Comparison of ENCODE assay signal across 8 cellular contexts in genomic region chr17:48546924-48547838, GRCh38. TPM values are rescaled to one million over a fixed set of nuclear protein-coding genes. Genes with fewer than 3 reads are reported as not detected.
DNase-seq lines count a peak whose midpoint lies in the region; ATAC-seq, FAIRE-seq and TF ChIP-seq lines count a peak whose summit lies in the region.

No MANE protein-coding gene starts in this region.

- no peak for ATAC-seq in activated CD8-positive, alpha-beta T cell treated with anti-CD3 and anti-CD28 coated beads for 36 hours

- H3K27ac Mint-ChIP-seq in activated naive CD4-positive, alpha-beta T cell treated with anti-CD3 and anti-CD28 coated beads, Interleukin-2, amount 10 ng/mL, durations not matched to agents 7 days and 5 days: peak overlapping the region; percentile 90
- peak overlapping the region; percentile 73 for H3K27ac Mint-ChIP-seq in activated CD8-positive, alpha-beta T cell treated with anti-CD3 and anti-CD28 coated beads for 36 hours
- H3K27ac Mint-ChIP-seq in type B pancreatic cell: peak overlapping the region; percentile 95

- peaks cover 67% of the 10 kb centered on the region for H3K27me3 Mint-ChIP-seq in activated naive CD4-positive, alpha-beta T cell treated with anti-CD3 and anti-CD28 coated beads, Interleukin-2, amount 10 ng/mL, durations not matched to agents 7 days and 5 days
- peaks cover 1% of the 10 kb centered on the region for H3K27me3 Mint-ChIP-seq in activated CD8-positive, alpha-beta T cell treated with anti-CD3 and anti-CD28 coated beads for 36 hours
- peaks cover 61% of the 10 kb centered on the region for H3K27me3 Mint-ChIP-seq in type B pancreatic cell

- POLR2A ChIA-PET in activated CD8-positive, alpha-beta T cell treated with anti-CD3 and anti-CD28 coated beads for 36 hours (lab: Charles Lee): interaction anchor here (1.0 to 1.4 kb wide), 3 partner anchors 9 to 36 kb away, joined by 3 to 4 read pairs (median 3); no protein-coding TSS in a partner anchor

- TF ChIP-seq CTCF in activated CD8-positive, alpha-beta T cell treated with anti-CD3 and anti-CD28 coated beads for 36 hours (IDR thresholded peaks at IDR 0.05): no peak
- TF ChIP-seq CTCF in kidney (IDR thresholded peaks at IDR 0.05; ENCODE audit: borderline replicate concordance, extremely low read depth, insufficient read depth): no peak
- TF ChIP-seq CTCF in type B pancreatic cell (conservative IDR thresholded peaks at IDR 0.05): no peak

- peaks cover 11% of the 10 kb centered on the region for H3K36me3 Mint-ChIP-seq in activated naive CD4-positive, alpha-beta T cell treated with anti-CD3 and anti-CD28 coated beads, Interleukin-2, amount 10 ng/mL, durations not matched to agents 7 days and 5 days
- peaks cover 6% of the 10 kb centered on the region for H3K36me3 Mint-ChIP-seq in activated CD8-positive, alpha-beta T cell treated with anti-CD3 and anti-CD28 coated beads for 36 hours (ENCODE audit: low read depth)
- H3K36me3 Mint-ChIP-seq in type B pancreatic cell: peaks cover 20% of the 10 kb centered on the region

- intact Hi-C loops in activated CD8-positive, alpha-beta T cell treated with anti-CD3 and anti-CD28 coated beads for 36 hours (cut with micrococcal nuclease): no loop called here
- intact Hi-C loops in kidney (cut with DNase I): no loop called here

- CTCF ChIA-PET in activated naive CD4-positive, alpha-beta T cell treated with anti-CD3 and anti-CD28 coated beads, Interleukin-2, amount 10 ng/mL, durations not matched to agents 7 days and 5 days (lab: Charles Lee): interaction anchor here (0.6 to 2.1 kb wide), 3 partner anchors 14 to 55 kb away, joined by 3 to 11 read pairs (median 3); no protein-coding TSS in a partner anchor
- CTCF ChIA-PET in activated CD8-positive, alpha-beta T cell treated with anti-CD3 and anti-CD28 coated beads for 36 hours (lab: Charles Lee): interaction anchor here (0.6 to 1.8 kb wide), 10 partner anchors 8 to 212 kb away, joined by 3 to 6 read pairs (median 4); no protein-coding TSS in a partner anchor

- no peaks in the 10 kb centered on the region for H3K9me3 Mint-ChIP-seq in activated naive CD4-positive, alpha-beta T cell treated with anti-CD3 and anti-CD28 coated beads, Interleukin-2, amount 10 ng/mL, durations not matched to agents 7 days and 5 days
- no peaks in the 10 kb centered on the region for H3K9me3 Mint-ChIP-seq in activated CD8-positive, alpha-beta T cell treated with anti-CD3 and anti-CD28 coated beads for 36 hours
- H3K9me3 Mint-ChIP-seq in type B pancreatic cell: no peaks in the 10 kb centered on the region

- peaks cover 27% of the 10 kb centered on the region in 2 donors for H3K4me1 ChIP-seq in kidney (ENCODE audit: control insufficient read depth in 1 of 2, insufficient read depth in 1 of 2, low read depth in 1 of 2, low read length in 2 of 2)

- H3K36me3 ChIP-seq in kidney (ENCODE audit: control insufficient read depth in 1 of 2, insufficient read depth in 2 of 2, low read length in 2 of 2): peaks cover 0 to 3% of the 10 kb centered on the region in 2 donors

- DNase-seq in activated naive CD4-positive, alpha-beta T cell treated with anti-CD3 and anti-CD28 coated beads, Interleukin-2, amount 10 ng/mL, durations not matched to agents 7 days and 5 days: peak; percentile 28
- no peak for DNase-seq in activated naive CD4-positive, alpha-beta T cell treated with anti-CD3 and anti-CD28 coated beads, Interleukin-2, amount 50 U/mL, for 16 hours
- DNase-seq in activated CD8-positive, alpha-beta T cell treated with anti-CD3 and anti-CD28 coated beads for 36 hours: peak; percentile 34
- DNase-seq in kidney (no peak), type B pancreatic cell (ENCODE audit: extremely low spot score, unreplicated experiment) (no peak), MV-4-11 (lab: John Stamatoyannopoulos, UW) (no peak), dermis blood vessel endothelial cell (no peak), HK-2 (ENCODE audit: unreplicated experiment) (no peak)

- peak overlapping the region; percentile 17 to 53 for H3K9ac ChIP-seq in kidney (ENCODE audit: low read length in 2 of 2)

- FAIRE-seq in kidney (lab: Jason Lieb, UNC): no peak

- peak overlapping the region in 1 of 2 donors; percentile 45 for H3K4me3 ChIP-seq in kidney (ENCODE audit: low read length in 2 of 2)

- peaks cover 56% of the 10 kb centered on the region for H3K4me1 Mint-ChIP-seq in activated naive CD4-positive, alpha-beta T cell treated with anti-CD3 and anti-CD28 coated beads, Interleukin-2, amount 10 ng/mL, durations not matched to agents 7 days and 5 days
- peaks cover 29% of the 10 kb centered on the region for H3K4me1 Mint-ChIP-seq in activated CD8-positive, alpha-beta T cell treated with anti-CD3 and anti-CD28 coated beads for 36 hours (ENCODE audit: low read depth)
- peaks cover 58% of the 10 kb centered on the region for H3K4me1 Mint-ChIP-seq in type B pancreatic cell (ENCODE audit: unreplicated experiment)

- peak overlapping the region; percentile 100 for H3K4me3 Mint-ChIP-seq in activated naive CD4-positive, alpha-beta T cell treated with anti-CD3 and anti-CD28 coated beads, Interleukin-2, amount 10 ng/mL, durations not matched to agents 7 days and 5 days
- H3K4me3 Mint-ChIP-seq in activated CD8-positive, alpha-beta T cell treated with anti-CD3 and anti-CD28 coated beads for 36 hours: peak overlapping the region; percentile 43
- peak overlapping the region; percentile 98 for H3K4me3 Mint-ChIP-seq in type B pancreatic cell

- peak overlapping the region; percentile 66 to 87 for H3K27ac ChIP-seq in kidney (ENCODE audit: low read depth in 2 of 2, low read length in 2 of 2)

- no peaks in the 10 kb centered on the region for H3K9me3 ChIP-seq in kidney (ENCODE audit: control insufficient read depth in 1 of 2, low read length in 2 of 2)

RNA-seq across cellular contexts. Expression of gene HOXB2, which starts 2.3 kb away (rescaled TPM):
- 10 to 100 TPM; 12.6 to 13.0 TPM for total RNA-seq in activated CD8-positive, alpha-beta T cell treated with anti-CD3 and anti-CD28 coated beads for 36 hours
- total RNA-seq in kidney (61.9 TPM), type B pancreatic cell (ENCODE audit: low replicate concordance) (35.6 and 36.5 TPM in 2 replicates), dermis blood vessel endothelial cell (4.8 and 5.2 TPM in 2 replicates)
- polyA plus RNA-seq in kidney (ENCODE audit: insufficient read depth, low read depth, low replicate concordance): 30.7 TPM

RNA-seq across cellular contexts. Expression of gene HOXB1, which starts 16.4 kb away (rescaled TPM):
- not detected for total RNA-seq in activated CD8-positive, alpha-beta T cell treated with anti-CD3 and anti-CD28 coated beads for 36 hours
- total RNA-seq in kidney (not detected), type B pancreatic cell (ENCODE audit: low replicate concordance) (0.29 and 0.79 TPM in 2 replicates), dermis blood vessel endothelial cell (not detected in 2 replicates)
- polyA plus RNA-seq in kidney (ENCODE audit: insufficient read depth, low read depth, low replicate concordance): not detected

RNA-seq across cellular contexts. Expression of gene HOXB4, which starts 31.0 kb away (rescaled TPM):
- 1 to 10 TPM; 1.7 to 2.0 TPM for total RNA-seq in activated CD8-positive, alpha-beta T cell treated with anti-CD3 and anti-CD28 coated beads for 36 hours
- total RNA-seq in kidney (22.6 TPM), type B pancreatic cell (ENCODE audit: low replicate concordance) (14.8 and 27.0 TPM in 2 replicates), dermis blood vessel endothelial cell (2.7 and 3.2 TPM in 2 replicates)
- polyA plus RNA-seq in kidney (ENCODE audit: insufficient read depth, low read depth, low replicate concordance): 4.4 TPM

RNA-seq across cellular contexts. Expression of gene HOXB3, which starts 42.9 kb away (rescaled TPM):
- 1 to 10 TPM; 1.4 to 2.0 TPM for total RNA-seq in activated CD8-positive, alpha-beta T cell treated with anti-CD3 and anti-CD28 coated beads for 36 hours
- total RNA-seq in kidney (99.0 TPM), type B pancreatic cell (ENCODE audit: low replicate concordance) (46.9 and 93.7 TPM in 2 replicates), dermis blood vessel endothelial cell (9.5 and 11.9 TPM in 2 replicates)
- 12.1 TPM for polyA plus RNA-seq in kidney (ENCODE audit: insufficient read depth, low read depth, low replicate concordance)

RNA-seq across cellular contexts. Expression of gene HOXB5, which starts 46.4 kb away (rescaled TPM):
- not detected for total RNA-seq in activated CD8-positive, alpha-beta T cell treated with anti-CD3 and anti-CD28 coated beads for 36 hours
- total RNA-seq in kidney (27.0 TPM), type B pancreatic cell (ENCODE audit: low replicate concordance) (10.1 and 20.8 TPM in 2 replicates), dermis blood vessel endothelial cell (0.17 and 0.23 TPM in 2 replicates)
- 12.3 TPM for polyA plus RNA-seq in kidney (ENCODE audit: insufficient read depth, low read depth, low replicate concordance)

Comparison
In these comparisons a context has a peak if more than half of its experiments do, and no peak if none do; other contexts are left out.
1. DNase-seq: peak in activated naive CD4-positive, alpha-beta T cell treated with anti-CD3 and anti-CD28 coated beads, Interleukin-2, amount 10 ng/mL, durations not matched to agents 7 days and 5 days (single experiment) and activated CD8-positive, alpha-beta T cell treated with anti-CD3 and anti-CD28 coated beads for 36 hours (single experiment); none in activated naive CD4-positive, alpha-beta T cell treated with anti-CD3 and anti-CD28 coated beads, Interleukin-2, amount 50 U/mL, for 16 hours (single experiment), kidney (single experiment), type B pancreatic cell (single experiment), MV-4-11 (single experiment), dermis blood vessel endothelial cell (single experiment) and HK-2 (single experiment).
2. H3K4me3 Mint-ChIP-seq: peak in every context shown above with its lines; median percentile 100 in activated naive CD4-positive, alpha-beta T cell treated with anti-CD3 and anti-CD28 coated beads, Interleukin-2, amount 10 ng/mL, durations not matched to agents 7 days and 5 days; 98 in type B pancreatic cell; 43 in activated CD8-positive, alpha-beta T cell treated with anti-CD3 and anti-CD28 coated beads for 36 hours.
3. Peak in every context shown above with its lines, with median percentiles within 50 percentile points of each other: H3K27ac Mint-ChIP-seq.